Comparison of ENCODE assay signal across 13 cellular contexts in the genomic region with DNA sequence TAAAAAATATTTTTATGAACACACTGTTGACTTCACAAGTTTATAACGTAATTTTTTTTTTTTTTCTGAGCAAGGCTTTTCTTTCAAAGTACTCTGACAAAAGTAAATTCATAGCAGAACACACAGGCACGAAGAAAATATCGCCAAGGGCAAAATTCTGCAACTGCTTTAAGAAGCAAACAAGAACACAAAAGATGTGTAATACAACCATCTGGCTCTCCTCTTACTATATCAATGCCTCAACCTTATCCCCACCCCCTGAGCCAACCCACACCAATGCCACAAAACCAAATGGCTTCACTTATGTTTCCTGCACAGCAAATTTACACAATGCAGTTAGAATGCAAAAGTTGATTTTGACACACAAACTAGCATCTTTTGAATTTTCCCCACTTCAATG.
DNase-seq lines count a peak whose midpoint lies in the region; ATAC-seq and TF ChIP-seq lines count a peak whose summit lies in the region.
"Had no signal": no experiment of that assay in that cellular context is flagged by ENCODE, and none has a peak within 500 bp of the region (broad histone marks: within the 10 kb centered on the region; RNA-seq: fewer than 3 reads in every experiment).

No MANE protein-coding gene starts in this region.

- peak overlapping the region in 6 of 7 donors; percentile 9 to 73 (median 30) for H3K27ac Mint-ChIP-seq in CD4-positive, alpha-beta memory T cell
- H3K27ac Mint-ChIP-seq in activated T-cell treated with anti-CD3 and anti-CD28 coated beads, Interleukin-2, amount 50 U/mL, for 72 hours = peak overlapping the region; percentile 92
- H3K27ac Mint-ChIP-seq in natural killer cell treated with Interleukin-12 subunit alpha and Interleukin-12 subunit beta and Interleukin-15 and Interleukin-18, amount 100 ng/mL, for 72 hours = peak overlapping the region in 1 of 2 donors; percentile 5

- TF ChIP-seq CTCF in Loucy (conservative IDR thresholded peaks at IDR 0.05; ENCODE audit: low read length) (no peak), esophagus muscularis mucosa (IDR thresholded peaks at IDR 0.05) (no peak)

- CTCF ChIA-PET in CD4-positive, alpha-beta memory T cell (lab: Charles Lee; ENCODE audit: partially characterized antibody) = interaction anchor here (1.5 kb wide), 1 partner anchor 50 kb away, joined by 3 read pairs; no protein-coding TSS in a partner anchor

- H3K4me3 ChIP-seq in CD4-positive, alpha-beta memory T cell (ENCODE audit: low read length in 2 of 2) = no peak overlapping the region
- H3K4me3 ChIP-seq in Loucy (ENCODE audit: low read length, poor library complexity, severe bottlenecking) (peak overlapping the region; percentile 47), esophagus muscularis mucosa (no peak overlapping the region)

- intact Hi-C loops in CD4-positive, alpha-beta memory T cell (cut with micrococcal nuclease) = loop anchor here (5.0 kb wide), 2 partner anchors 247 to 273 kb away; a partner anchor contains a TSS
- intact Hi-C loops in esophagus muscularis mucosa (cut with DNase I) = loop anchor here (5.0 to 10.0 kb wide), 6 partner anchors 185 to 595 kb away; a partner anchor contains a TSS

- H3F3A ChIP-seq in Loucy (ENCODE audit: low read depth) = peaks cover 7% of the 10 kb centered on the region; the same call in 1 of the 2 replicates

- H3K4me1 Mint-ChIP-seq in CD4-positive, alpha-beta memory T cell = peaks cover 45 to 71% (median 55%) of the 10 kb centered on the region in 4 donors
- H3K4me1 Mint-ChIP-seq in activated T-cell treated with anti-CD3 and anti-CD28 coated beads, Interleukin-2, amount 50 U/mL, for 72 hours (ENCODE audit: low read depth) = peaks cover 83% of the 10 kb centered on the region
- H3K4me1 Mint-ChIP-seq in natural killer cell treated with Interleukin-12 subunit alpha and Interleukin-12 subunit beta and Interleukin-15 and Interleukin-18, amount 100 ng/mL, for 72 hours (ENCODE audit: low read depth in 2 of 2) = peaks cover 31 to 35% of the 10 kb centered on the region in 2 donors

- 76% methylated on average over 3 of the region's 3 CpGs for WGBS in esophagus muscularis mucosa

- H3K27me3 ChIP-seq in CD4-positive, alpha-beta memory T cell (ENCODE audit: insufficient read depth, low read length) = no peaks in the 10 kb centered on the region
- no peaks in the 10 kb centered on the region for H3K27me3 ChIP-seq in Loucy (ENCODE audit: insufficient read depth, low read length, poor library complexity, severe bottlenecking)
- H3K27me3 ChIP-seq in esophagus muscularis mucosa = no peaks in the 10 kb centered on the region

- H3K9me3 Mint-ChIP-seq in CD4-positive, alpha-beta memory T cell = no peaks in the 10 kb centered on the region
- H3K9me3 Mint-ChIP-seq in activated T-cell treated with anti-CD3 and anti-CD28 coated beads, Interleukin-2, amount 50 U/mL, for 72 hours = no peaks in the 10 kb centered on the region
- no peaks in the 10 kb centered on the region for H3K9me3 Mint-ChIP-seq in natural killer cell treated with Interleukin-12 subunit alpha and Interleukin-12 subunit beta and Interleukin-15 and Interleukin-18, amount 100 ng/mL, for 72 hours

- H4K20me1 ChIP-seq in Loucy (ENCODE audit: insufficient read depth, low read length, poor library complexity, severe bottlenecking) = no peaks in the 10 kb centered on the region

- H3K36me3 Mint-ChIP-seq in CD4-positive, alpha-beta memory T cell = peaks cover 22 to 26% of the 10 kb centered on the region in 2 donors
- peaks cover 1 to 5% of the 10 kb centered on the region in 2 donors for H3K36me3 Mint-ChIP-seq in activated T-cell treated with anti-CD3 and anti-CD28 coated beads, Interleukin-2, amount 50 U/mL, for 72 hours (ENCODE audit: insufficient read depth in 2 of 2)
- H3K36me3 Mint-ChIP-seq in natural killer cell treated with Interleukin-12 subunit alpha and Interleukin-12 subunit beta and Interleukin-15 and Interleukin-18, amount 100 ng/mL, for 72 hours = no peaks in the 10 kb centered on the region

- H3K27ac ChIP-seq in CD4-positive, alpha-beta memory T cell (ENCODE audit: low read depth, low read length) = no peak overlapping the region
- peak overlapping the region in 2 of 4 donors; percentile 10 to 77 for H3K27ac ChIP-seq in esophagus muscularis mucosa (replicated peaks in 1 of 4)
- H3K27ac ChIP-seq: C4-2B, KMS-11 had no signal

- H3K4me3 Mint-ChIP-seq in CD4-positive, alpha-beta memory T cell = peak overlapping the region in 6 of 8 donors; percentile 22 to 71 (median 53)
- peak overlapping the region; percentile 47 to 68 for H3K4me3 Mint-ChIP-seq in activated T-cell treated with anti-CD3 and anti-CD28 coated beads, Interleukin-2, amount 50 U/mL, for 72 hours
- H3K4me3 Mint-ChIP-seq in natural killer cell treated with Interleukin-12 subunit alpha and Interleukin-12 subunit beta and Interleukin-15 and Interleukin-18, amount 100 ng/mL, for 72 hours = no peak overlapping the region

- peaks cover 36% of the 10 kb centered on the region for H3K79me2 ChIP-seq in Loucy (ENCODE audit: insufficient read depth, low read length)

- POLR2A ChIA-PET in CD4-positive, alpha-beta memory T cell (lab: Charles Lee; ENCODE audit: partially characterized antibody) = interaction anchor here (1.0 kb wide), 1 partner anchor 240 kb away, joined by 3 read pairs; no protein-coding TSS in a partner anchor

- peak overlapping the region; percentile 7 for H3K9ac ChIP-seq in Loucy (ENCODE audit: low read depth, low read length, poor library complexity, severe bottlenecking)
- H3K9ac ChIP-seq: KMS-11 had no signal

- H2AFZ ChIP-seq in Loucy (ENCODE audit: low read length) = no peak overlapping the region

- H3K36me3 ChIP-seq in CD4-positive, alpha-beta memory T cell (ENCODE audit: insufficient read depth, low read length) = no peaks in the 10 kb centered on the region
- no peaks in the 10 kb centered on the region for H3K36me3 ChIP-seq in Loucy (ENCODE audit: insufficient read depth, low read length)
- no peaks in the 10 kb centered on the region for H3K36me3 ChIP-seq in esophagus muscularis mucosa

- H3K9me2 ChIP-seq in Loucy (replicated peaks; ENCODE audit: low read depth, low read length) = no peaks in the 10 kb centered on the region

- ATAC-seq in activated T-cell treated with anti-CD3 and anti-CD28 coated beads, Interleukin-2, amount 50 U/mL, for 72 hours (replicated peaks in 1 of 2) = peak; percentile 79 to 85
- ATAC-seq in natural killer cell treated with Interleukin-12 subunit alpha and Interleukin-12 subunit beta and Interleukin-15 and Interleukin-18, amount 100 ng/mL, for 72 hours = peak; percentile 72 to 73

- peak in 4 of 5 donors; percentile 18 to 37 (median 18) for DNase-seq in CD4-positive, alpha-beta memory T cell
- peak; percentile 59 to 75 for DNase-seq in activated T-cell treated with anti-CD3 and anti-CD28 coated beads, Interleukin-2, amount 50 U/mL, for 72 hours
- no peak for DNase-seq in natural killer cell treated with Interleukin-12 subunit alpha and Interleukin-12 subunit beta and Interleukin-15 and Interleukin-18, amount 100 ng/mL, for 72 hours (ENCODE audit: low spot score)
- no peak for DNase-seq in esophagus muscularis mucosa (ENCODE audit: extremely low spot score)
- no peak for DNase-seq in DMS53 treated with DMSO at 0.1 percent for 48 hours (lab: John Stamatoyannopoulos, UW; ENCODE audit: unreplicated experiment)
- no peak for DNase-seq in NCI-H446 treated with DMSO at 0.1 percent for 48 hours (lab: John Stamatoyannopoulos, UW)
- no peak for DNase-seq in NCI-H345 (lab: John Stamatoyannopoulos, UW)
- DNase-seq: kidney glomerular epithelial cell; NK-92 treated with Interleukin-12 subunit alpha and Interleukin-12 subunit beta, amount 100 ng/mL, for 24 hours; T-helper 9 cell had no signal

- no peak for TF ChIP-seq POLR2A in esophagus muscularis mucosa (IDR thresholded peaks at IDR 0.05; ENCODE audit: low read depth)

- H3K27me3 Mint-ChIP-seq in CD4-positive, alpha-beta memory T cell = no peaks in the 10 kb centered on the region
- no peaks in the 10 kb centered on the region for H3K27me3 Mint-ChIP-seq in activated T-cell treated with anti-CD3 and anti-CD28 coated beads, Interleukin-2, amount 50 U/mL, for 72 hours (ENCODE audit: low read depth)
- H3K27me3 Mint-ChIP-seq in natural killer cell treated with Interleukin-12 subunit alpha and Interleukin-12 subunit beta and Interleukin-15 and Interleukin-18, amount 100 ng/mL, for 72 hours = no peaks in the 10 kb centered on the region

- H3K9me3 ChIP-seq in CD4-positive, alpha-beta memory T cell (ENCODE audit: control insufficient read depth in 1 of 2, low read length in 2 of 2) = no peaks in the 10 kb centered on the region
- H3K9me3 ChIP-seq in Loucy (ENCODE audit: insufficient read depth, low read depth, low read length) (no peaks in the 10 kb centered on the region), esophagus muscularis mucosa (no peaks in the 10 kb centered on the region)

- H3K4me2 ChIP-seq in Loucy (ENCODE audit: low read depth, low read length, poor library complexity, severe bottlenecking) = peak overlapping the region; percentile 60
- H3K4me2 ChIP-seq: KMS-11 had no signal

- no peak for TF ChIP-seq EP300 in esophagus muscularis mucosa (IDR thresholded peaks at IDR 0.05)

- peaks cover 47% of the 10 kb centered on the region for H3K4me1 ChIP-seq in CD4-positive, alpha-beta memory T cell (ENCODE audit: insufficient read depth, low read length)
- H3K4me1 ChIP-seq in Loucy (ENCODE audit: insufficient read depth, low read length, poor library complexity, severe bottlenecking) (peaks cover 60% of the 10 kb centered on the region), esophagus muscularis mucosa (peaks cover 25 to 72% (median 68%) of the 10 kb centered on the region in 4 donors)

Comparison
In these comparisons a context has a peak if more than half of its experiments do, and no peak if none do; other contexts are left out.
1. DNase-seq: peak in CD4-positive, alpha-beta memory T cell (4 of 5) and activated T-cell treated with anti-CD3 and anti-CD28 coated beads, Interleukin-2, amount 50 U/mL, for 72 hours (2 of 2); none in natural killer cell treated with Interleukin-12 subunit alpha and Interleukin-12 subunit beta and Interleukin-15 and Interleukin-18, amount 100 ng/mL, for 72 hours (single experiment), esophagus muscularis mucosa (single experiment), DMS53 treated with DMSO at 0.1 percent for 48 hours (single experiment), NCI-H446 treated with DMSO at 0.1 percent for 48 hours (single experiment) and NCI-H345 (single experiment).